ENCODE assay signal across 17 cellular contexts in the genomic region with DNA sequence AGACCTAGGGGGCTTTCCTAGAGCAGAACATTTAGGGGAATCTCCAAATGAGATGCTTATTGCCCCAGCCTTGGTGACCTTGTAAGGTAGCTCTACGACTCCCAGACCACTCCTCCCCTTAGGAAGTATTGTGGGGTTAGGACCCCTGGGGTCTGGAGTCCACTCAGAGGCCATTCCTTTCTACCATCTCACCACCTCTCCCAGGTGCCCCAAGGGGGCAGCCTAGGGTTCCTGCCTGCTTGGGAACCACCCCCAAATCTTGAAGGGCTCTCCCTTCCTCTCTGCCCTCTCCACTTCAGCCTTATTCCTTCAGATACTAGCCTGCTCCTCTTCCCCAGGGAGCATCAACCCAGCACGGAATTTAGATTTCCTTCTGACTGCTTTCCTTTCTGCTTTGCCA. TPM values are rescaled to one million over a fixed set of nuclear protein-coding genes. Genes with fewer than 3 reads are reported as not detected.
DNase-seq lines count a peak whose midpoint lies in the region; TF ChIP-seq lines count a peak whose summit lies in the region.
"Had no signal": no experiment of that assay in that cellular context is flagged by ENCODE, and none has a peak within 500 bp of the region (broad histone marks: within the 10 kb centered on the region; RNA-seq: fewer than 3 reads in every experiment).

No MANE protein-coding gene starts in this region.

- no peak overlapping the region for H3K4me2 ChIP-seq in MM.1S (ENCODE audit: low read depth, low read length)
- no peak overlapping the region for H3K4me2 ChIP-seq in neuronal stem cell (ENCODE audit: insufficient read depth, low read length, poor library complexity, severe bottlenecking)
- H3K4me2 ChIP-seq: BLaER1 had no signal

- no peak overlapping the region for H4K91ac ChIP-seq in neuronal stem cell (ENCODE audit: low read depth, low read length, poor library complexity)

- H3K18ac ChIP-seq in neuronal stem cell (ENCODE audit: low read length): peak overlapping the region; percentile 39

- H3K79me1 ChIP-seq in neuronal stem cell (ENCODE audit: low read depth, low read length): no peaks in the 10 kb centered on the region

- H3K4me3 ChIP-seq in MM.1S (ENCODE audit: low read length): no peak overlapping the region
- H3K4me3 ChIP-seq in endodermal cell (ENCODE audit: low read length): no peak overlapping the region
- H3K4me3 ChIP-seq in neuronal stem cell (ENCODE audit: low read length in 2 of 2): no peak overlapping the region
- H3K4me3 ChIP-seq in lower leg skin (ENCODE audit: low read depth, poor library complexity, severe bottlenecking): no peak overlapping the region
- H3K4me3 ChIP-seq: BLaER1, HAP-1 had no signal

- no peak overlapping the region for H2BK15ac ChIP-seq in neuronal stem cell (ENCODE audit: low read length)

- H3K27me3 Mint-ChIP-seq in endodermal cell (ENCODE audit: insufficient read depth): peaks cover 3% of the 10 kb centered on the region

- TF ChIP-seq CTCF in GM12872 (IDR thresholded peaks at IDR 0.05; ENCODE audit: insufficient read depth, low read depth, low read length) (0 out of 3 replicates have a peak, but pooled peaks have one; percentile 10), MM.1S (IDR thresholded peaks at IDR 0.05; ENCODE audit: low read length) (0 out of 2 replicates have a peak, but pooled peaks have one; percentile 8), endodermal cell (conservative IDR thresholded peaks at IDR 0.05) (peak; percentile 18), lower leg skin (IDR thresholded peaks at IDR 0.05) (no peak)

- no peak for TF ChIP-seq POLR2A in lower leg skin (IDR thresholded peaks at IDR 0.05)

- H4K8ac ChIP-seq in neuronal stem cell (ENCODE audit: low read depth, low read length): no peak overlapping the region

- intact Hi-C loops in lower leg skin (cut with DNase I; ENCODE audit: low total_unique reads): no loop called here
- intact Hi-C loops in posterior cingulate gyrus (cut with DNase I): no loop called here

- WGBS in endodermal cell (ENCODE audit: insufficient coverage in 1 of 2, insufficient read length in 1 of 2), 2 experiments: 63 to 83% methylated on average over 1 to 2 of the region's 2 CpGs
- no CpG with 5 or more reads among the region's 2 CpGs for WGBS in neuronal stem cell (ENCODE audit: extremely low coverage in 2 of 2, insufficient read length in 2 of 2, insufficient replicate concordance in 1 of 2), 2 donors
- WGBS in lower leg skin, 2 donors: 59 to 75% methylated on average over 2 of the region's 2 CpGs

- no peaks in the 10 kb centered on the region; the same call in 1 of the 2 replicates for H3F3A ChIP-seq in MM.1S (ENCODE audit: insufficient read depth, low read length)

- H3K9me3 Mint-ChIP-seq in endodermal cell: no peaks in the 10 kb centered on the region
- H3K9me3 Mint-ChIP-seq: CD8-positive, alpha-beta memory T cell; HFFc6 had no signal

- H3K9me3 ChIP-seq in MM.1S (replicated peaks; ENCODE audit: insufficient read depth, low read length): no peaks in the 10 kb centered on the region
- H3K9me3 ChIP-seq in endodermal cell (ENCODE audit: control insufficient read depth, low read length): no peaks in the 10 kb centered on the region
- H3K9me3 ChIP-seq in neuronal stem cell (replicated peaks in 1 of 2; ENCODE audit: control insufficient read depth in 2 of 2, insufficient read depth in 1 of 2, low read depth in 1 of 2, low read length in 2 of 2): no peaks in the 10 kb centered on the region
- H3K9me3 ChIP-seq: BLaER1, Caco-2, HAP-1 had no signal

- H4K20me1 ChIP-seq in MM.1S (ENCODE audit: insufficient read depth, low read length): no peaks in the 10 kb centered on the region
- H4K20me1 ChIP-seq: BLaER1 had no signal

- no peak overlapping the region for H2BK120ac ChIP-seq in neuronal stem cell (ENCODE audit: low read depth, low read length)

- H3K9me2 ChIP-seq in MM.1S (replicated peaks; ENCODE audit: insufficient read depth, low read length): no peaks in the 10 kb centered on the region

- H2AK5ac ChIP-seq in neuronal stem cell (ENCODE audit: low read depth, low read length): no peak overlapping the region

- DNase-seq in MM.1S (no peak), endodermal cell (peak; percentile 60), neuronal stem cell (ENCODE audit: low spot score) (no peak), lower leg skin (ENCODE audit: low spot score in 2 of 2) (no peak), posterior cingulate gyrus (no peak), NOMO-1 treated with DMSO at 0.1 percent for 48 hours (lab: John Stamatoyannopoulos, UW; ENCODE audit: unreplicated experiment) (no peak)
- DNase-seq: 8988T; AML-193; Caco-2; CD8-positive, alpha-beta memory T cell; DND-41; GDM1; HFFc6 had no signal

- H3K23ac ChIP-seq in neuronal stem cell (ENCODE audit: low read depth, low read length, poor library complexity): no peak overlapping the region

- H3K4me3 Mint-ChIP-seq in endodermal cell: no peak overlapping the region
- H3K4me3 Mint-ChIP-seq: CD8-positive, alpha-beta memory T cell; HFFc6 had no signal

- no peaks in the 10 kb centered on the region for H3K36me3 Mint-ChIP-seq in endodermal cell (ENCODE audit: low read depth)

- no peak overlapping the region for H3K14ac ChIP-seq in neuronal stem cell (ENCODE audit: low read length)

- H3K27ac Mint-ChIP-seq in endodermal cell: no peak overlapping the region
- H3K27ac Mint-ChIP-seq: HFFc6 had no signal

- no peak overlapping the region for H2BK12ac ChIP-seq in neuronal stem cell (ENCODE audit: low read length)

- H3K36me3 ChIP-seq in MM.1S (replicated peaks; ENCODE audit: insufficient read depth, low read length) (no peaks in the 10 kb centered on the region), endodermal cell (ENCODE audit: control insufficient read depth, insufficient read depth, low read length) (no peaks in the 10 kb centered on the region), neuronal stem cell (replicated peaks in 1 of 2; ENCODE audit: control insufficient read depth in 2 of 2, insufficient read depth in 2 of 2, low read length in 2 of 2) (no peaks in the 10 kb centered on the region)
- H3K36me3 ChIP-seq: BLaER1, HAP-1 had no signal

- H3K4me1 ChIP-seq in MM.1S (ENCODE audit: low read length) (peaks cover 8% of the 10 kb centered on the region; the same call in 1 of the 2 replicates), endodermal cell (ENCODE audit: control insufficient read depth, insufficient read depth, low read length) (no peaks in the 10 kb centered on the region), neuronal stem cell (ENCODE audit: control insufficient read depth in 2 of 2, insufficient read depth in 1 of 2, low read depth in 1 of 2, low read length in 2 of 2) (no peaks in the 10 kb centered on the region)
- H3K4me1 ChIP-seq: BLaER1, HAP-1 had no signal

- no peaks in the 10 kb centered on the region for H3K4me1 Mint-ChIP-seq in endodermal cell
- H3K4me1 Mint-ChIP-seq: CD8-positive, alpha-beta memory T cell had no signal

- no peak overlapping the region for H2BK5ac ChIP-seq in neuronal stem cell (ENCODE audit: low read length)

- no peak overlapping the region for H2AFZ ChIP-seq in MM.1S (ENCODE audit: low read length)
- H2AFZ ChIP-seq in neuronal stem cell (ENCODE audit: low read length): no peak overlapping the region

- no peak overlapping the region for H3K4ac ChIP-seq in neuronal stem cell (ENCODE audit: low read length)

- no peaks in the 10 kb centered on the region for H3K27me3 ChIP-seq in MM.1S (replicated peaks; ENCODE audit: insufficient read depth, low read length)
- H3K27me3 ChIP-seq in endodermal cell (ENCODE audit: control insufficient read depth, insufficient read depth, low read length, poor library complexity, severe bottlenecking): no peaks in the 10 kb centered on the region
- no peaks in the 10 kb centered on the region for H3K27me3 ChIP-seq in neuronal stem cell (ENCODE audit: control insufficient read depth in 3 of 3, insufficient read depth in 3 of 3, low read depth in 1 of 3, low read length in 3 of 3)
- H3K27me3 ChIP-seq: BLaER1 had no signal

- H3K9ac ChIP-seq in MM.1S (ENCODE audit: low read length) (no peak overlapping the region), endodermal cell (ENCODE audit: extremely low read depth, low read length, poor library complexity, severe bottlenecking) (no peak overlapping the region), neuronal stem cell (ENCODE audit: low read depth, low read length, poor library complexity) (no peak overlapping the region)
- H3K9ac ChIP-seq: BLaER1 had no signal

- H3K27ac ChIP-seq in MM.1S (ENCODE audit: low read length): no peak overlapping the region
- no peak overlapping the region for H3K27ac ChIP-seq in endodermal cell (ENCODE audit: low read depth, low read length)
- no peak overlapping the region for H3K27ac ChIP-seq in neuronal stem cell (replicated peaks; ENCODE audit: low read length)
- H3K27ac ChIP-seq: BLaER1, HL-60 had no signal

- no peaks in the 10 kb centered on the region for H3K79me2 ChIP-seq in MM.1S (ENCODE audit: low read length)

RNA-seq across cellular contexts. Expression of a gene that starts 17.5 kb away (rescaled TPM):
- total RNA-seq in endodermal cell: 10 to 100 TPM; 51.3 to 68.9 TPM
- 19.8 TPM for polyA plus RNA-seq in endodermal cell (2013, experiment 1 of 2)
- 18.6 TPM for polyA plus RNA-seq in endodermal cell (2013, experiment 2 of 2)
- 20.0 TPM for polyA plus RNA-seq in neuronal stem cell (2013, experiment 1 of 2)
- polyA plus RNA-seq in neuronal stem cell (2013, experiment 2 of 2): 19.1 TPM
- 100 to 1,000 TPM in 3 of 4 donors, 10 to 100 TPM in 1; 85.8 to 164 (median 103) TPM for total RNA-seq in lower leg skin

RNA-seq across cellular contexts. Expression of a gene that starts 43.9 kb away (rescaled TPM):
- total RNA-seq in endodermal cell (10 to 100 TPM; 13.7 to 15.2 TPM), lower leg skin (10 to 100 TPM in 3 of 4 donors, 1 to 10 TPM in 1; 8.0 to 20.3 (median 15.0) TPM)
- polyA plus RNA-seq in endodermal cell (2013, experiment 1 of 2): 2.5 TPM
- 1.7 TPM for polyA plus RNA-seq in endodermal cell (2013, experiment 2 of 2)
- 3.7 TPM for polyA plus RNA-seq in neuronal stem cell (2013, experiment 1 of 2)
- 4.0 TPM for polyA plus RNA-seq in neuronal stem cell (2013, experiment 2 of 2)

Comparison
In these comparisons a context has a peak if more than half of its experiments do, and no peak if none do; other contexts are left out.
1. CTCF ChIP-seq: peak in GM12872 (single experiment), MM.1S (single experiment) and endodermal cell (single experiment); none in lower leg skin (0 of 3).